In genomic region chr9:96619491-96620154, GRCh38 we compare ENCODE assay signal across 8 cellular contexts. TPM values are rescaled to one million over a fixed set of nuclear protein-coding genes. Genes with fewer than 3 reads are reported as not detected.
DNase-seq lines count a peak whose midpoint lies in the region; ATAC-seq and TF ChIP-seq lines count a peak whose summit lies in the region.

Gene CDC14B (minus strand): TSS chr9:96619843. CDS start chr9:96619378, 465 bp downstream.

- DNase-seq in EL (peak; percentile 93), NOMO-1 treated with dmso at 0.1 percent for 144 hours (lab: John Stamatoyannopoulos, UW; ENCODE audit: unreplicated experiment) (peak; percentile 82), epithelial cell of proximal tubule (ENCODE audit: low read depth) (no peak), midbrain (lab: John Stamatoyannopoulos, UW) (peak; percentile 75), Kasumi-1 (lab: John Stamatoyannopoulos, UW) (no peak)
- DNase-seq in activated T-cell treated with anti-CD3 and anti-CD28 coated beads, Interleukin-2, amount 50 U/mL, for 1 hour = peak; percentile 76
- peak; percentile 23 for DNase-seq in stimulated activated CD8-positive, alpha-beta memory T cell treated with anti-CD3 and anti-CD28 coated beads, Interleukin-15, amount 100 ng/mL, for 1 hour (ENCODE audit: low read depth)

- peak; percentile 53 for ATAC-seq in HG03521 (IDR thresholded peaks at IDR 0.05; ENCODE audit: unreplicated experiment)

- peak within 1 kb of the TSS; percentile 72 for H3K4me3 ChIP-seq in epithelial cell of proximal tubule (ENCODE audit: low read depth, low read length)

- TF ChIP-seq CTCF in epithelial cell of proximal tubule (conservative IDR thresholded peaks at IDR 0.05; ENCODE audit: low read depth, low read length) = no peak

RNA-seq across cellular contexts. Expression of gene CDC14B, which starts in this region (rescaled TPM):
- 9.1 and 11.2 TPM in 2 replicates for total RNA-seq in epithelial cell of proximal tubule

Comparison
In these comparisons a context has a peak if more than half of its experiments do, and no peak if none do; other contexts are left out.
1. DNase-seq: peak in EL (single experiment), NOMO-1 treated with dmso at 0.1 percent for 144 hours (single experiment), activated T-cell treated with anti-CD3 and anti-CD28 coated beads, Interleukin-2, amount 50 U/mL, for 1 hour (single experiment), midbrain (single experiment) and stimulated activated CD8-positive, alpha-beta memory T cell treated with anti-CD3 and anti-CD28 coated beads, Interleukin-15, amount 100 ng/mL, for 1 hour (single experiment); none in epithelial cell of proximal tubule (single experiment) and Kasumi-1 (0 of 2).